In the genomic region with DNA sequence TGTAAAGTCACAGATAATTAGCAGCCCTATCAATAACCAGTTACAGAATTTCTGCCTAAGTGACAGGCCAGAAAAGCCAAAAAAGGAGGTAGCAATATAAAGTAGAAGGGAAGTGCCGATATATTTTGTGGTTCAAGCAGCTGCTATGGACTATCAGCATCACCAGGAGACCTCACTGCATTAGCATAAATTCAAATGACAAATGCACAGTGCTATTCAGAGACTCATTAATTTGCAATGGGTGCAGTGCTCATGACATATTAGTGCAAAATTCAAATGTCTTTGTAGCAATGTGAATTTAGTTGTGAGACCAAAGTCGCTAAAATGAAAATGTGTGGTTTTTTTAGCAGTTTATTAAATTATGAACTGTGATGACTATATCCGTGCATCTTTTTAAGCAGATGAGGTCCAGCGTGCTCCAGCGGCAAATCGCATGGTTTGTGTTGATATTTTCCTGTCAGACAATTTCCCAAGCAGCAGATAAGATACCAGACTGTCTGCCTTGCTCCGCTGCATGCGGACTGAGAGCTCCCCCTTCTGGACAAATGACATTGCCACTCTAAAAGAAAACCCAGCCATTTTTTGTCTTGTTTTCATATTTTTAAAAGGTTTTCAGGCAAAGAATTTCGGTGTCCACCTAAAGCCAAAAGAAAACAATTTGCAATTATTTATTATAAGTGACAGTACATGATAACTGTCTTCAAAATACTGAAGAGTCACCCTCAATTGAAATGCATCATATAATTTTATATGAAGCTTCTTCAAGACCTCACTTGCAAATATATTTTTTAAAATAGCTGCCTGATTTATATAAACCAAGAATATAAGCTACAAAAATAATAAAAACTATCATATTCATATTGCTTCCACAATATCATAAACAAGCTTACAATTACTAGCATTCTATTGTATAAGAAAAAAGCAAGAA, we compare ENCODE assay signal across 7 cellular contexts.
A peak's percentile ranks its signal among the peaks of the same experiment; 100 is the strongest.
DNase-seq lines count a peak whose midpoint lies in the region; ATAC-seq and TF ChIP-seq lines count a peak whose summit lies in the region.

No MANE protein-coding gene starts in this region.

- peak; percentile 82 for ATAC-seq in HG02798 (IDR thresholded peaks at IDR 0.05; ENCODE audit: poor library complexity, unreplicated experiment)
- peak; percentile 83 for ATAC-seq in left lung

- no peaks in the 10 kb centered on the region for H3K27me3 ChIP-seq in left lung

- H3K27ac ChIP-seq in left lung: no peak overlapping the region

- no peaks in the 10 kb centered on the region for H3K4me1 ChIP-seq in left lung

- TF ChIP-seq CTCF in GM12873 (IDR thresholded peaks at IDR 0.05; ENCODE audit: insufficient read depth, low read depth, low read length, missing control alignments) (peak; percentile 90), choroid plexus epithelial cell (conservative IDR thresholded peaks at IDR 0.05; ENCODE audit: low read depth, low read length) (peak; percentile 99), left lung (IDR thresholded peaks at IDR 0.05) (peak; percentile 74 to 88)

- no peaks in the 10 kb centered on the region for H3K9me3 ChIP-seq in left lung

- intact Hi-C loops in left lung (cut with DNase I): loop anchor here in 1 of 2 donors (10.0 kb wide), 1 partner anchor 1540 kb away; no protein-coding TSS in a partner anchor

- peak; percentile 4 to 48 for DNase-seq in NCI-H1930 (lab: John Stamatoyannopoulos, UW)
- peak; percentile 28 for DNase-seq in UCSD-AML1 (lab: John Stamatoyannopoulos, UW; ENCODE audit: unreplicated experiment)
- DNase-seq in choroid plexus epithelial cell (ENCODE audit: low read depth): peak; percentile 87
- DNase-seq in left lung: peak in 1 of 2 donors; percentile 38
- peak; percentile 16 to 23 for DNase-seq in stimulated activated CD4-positive, alpha-beta T cell treated with anti-CD3 and anti-CD28 coated beads, Interleukin-4, amount 100 ng/mL, for 4 hours

- H3K4me3 ChIP-seq in choroid plexus epithelial cell (ENCODE audit: low read depth, low read length) (no peak overlapping the region), left lung (no peak overlapping the region)

- H3K36me3 ChIP-seq in left lung: no peaks in the 10 kb centered on the region
